Comparison of ENCODE assay signal across 18 cellular contexts in genomic region chr1:36579049-36579448, GRCh38.
DNase-seq lines count a peak whose midpoint lies in the region; ATAC-seq and TF ChIP-seq lines count a peak whose summit lies in the region.
"Had no signal": no experiment of that assay in that cellular context is flagged by ENCODE, and none has a peak within 500 bp of the region (broad histone marks: within the 10 kb centered on the region; RNA-seq: fewer than 3 reads in every experiment).

No MANE protein-coding gene starts in this region.

- no peaks in the 10 kb centered on the region for H3K9me3 ChIP-seq in stomach
- H3K9me3 ChIP-seq: BLaER1, HAP-1 had no signal

- H3K9me3 Mint-ChIP-seq in nephron progenitor cell = no peaks in the 10 kb centered on the region
- H3K9me3 Mint-ChIP-seq: CD8-positive, alpha-beta T cell; GM23338 had no signal

- no peak for TF ChIP-seq POLR2A in stomach (IDR thresholded peaks at IDR 0.05)

- peak; percentile 51 for DNase-seq in COLO829 (ENCODE audit: low spot score)
- DNase-seq in SK-MEL-5 (ENCODE audit: low read depth, low spot score) = peak; percentile 33
- peak; percentile 48 for DNase-seq in foreskin melanocyte
- DNase-seq in nephron progenitor cell = no peak
- DNase-seq in stomach = no peak
- no peak for DNase-seq in activated CD8-positive, alpha-beta memory T cell treated with anti-CD3 and anti-CD28 coated beads, Interleukin-2, amount 50 U/mL, for 4 hours
- DNase-seq: CD4-positive, CD25-positive, alpha-beta regulatory T cell; CD8-positive, alpha-beta T cell; DMS53; DMS79 treated with DMSO at 0.1 percent for 48 hours; GF-D8 had no signal

- H3K27ac ChIP-seq in stomach = no peak overlapping the region
- H3K27ac ChIP-seq: 22Rv1, BLaER1, C4-2B had no signal

- no peaks in the 10 kb centered on the region for H3K36me3 Mint-ChIP-seq in nephron progenitor cell (ENCODE audit: low read depth)
- H3K36me3 Mint-ChIP-seq: CD4-positive, CD25-positive, alpha-beta regulatory T cell; CD8-positive, alpha-beta T cell had no signal

- no peaks in the 10 kb centered on the region for H3K4me1 ChIP-seq in stomach
- H3K4me1 ChIP-seq: HAP-1 had no signal

- no peak overlapping the region for H3K4me3 Mint-ChIP-seq in nephron progenitor cell
- H3K4me3 Mint-ChIP-seq: B cell; CD4-positive, CD25-positive, alpha-beta regulatory T cell; CD8-positive, alpha-beta T cell; GM23338 had no signal

- peak overlapping the region; percentile 53 for H3K27ac Mint-ChIP-seq in nephron progenitor cell
- H3K27ac Mint-ChIP-seq: B cell; CD4-positive, CD25-positive, alpha-beta regulatory T cell; CD8-positive, alpha-beta T cell; GM23338 had no signal

- H3K27me3 Mint-ChIP-seq in nephron progenitor cell (ENCODE audit: low read depth, poor library complexity) = peaks cover 36% of the 10 kb centered on the region

- TF ChIP-seq CTCF in nephron progenitor cell (IDR thresholded peaks at IDR 0.05) (no peak), stomach (IDR thresholded peaks at IDR 0.05) (no peak)

- peaks cover 0 to 87% (median 18%) of the 10 kb centered on the region in 3 donors for H3K27me3 ChIP-seq in stomach
- H3K27me3 ChIP-seq: BLaER1 had no signal

- TF ChIP-seq EP300 in stomach (IDR thresholded peaks at IDR 0.05) = no peak

- H3K36me3 ChIP-seq in stomach = no peaks in the 10 kb centered on the region
- H3K36me3 ChIP-seq: BLaER1, HAP-1 had no signal

- in situ Hi-C loops in SK-MEL-5 (cut with HindIII; ENCODE audit: low pct_unique_long_range_greater_than_20kb, low sequenced_read_pairs) = no loop called here

- H3K4me1 Mint-ChIP-seq in nephron progenitor cell = peaks cover 66% of the 10 kb centered on the region
- H3K4me1 Mint-ChIP-seq: B cell had no signal

- H3K4me3 ChIP-seq in stomach = no peak overlapping the region
- H3K4me3 ChIP-seq: BLaER1, GM23338, HAP-1 had no signal

- intact Hi-C loops in stomach (cut with DNase I; ENCODE audit: low total_unique reads) = loop anchor here (10.0 kb wide), 1 partner anchor 856 kb away; no protein-coding TSS in a partner anchor

- 55 to 62% (median 60%) methylated on average over 8 of the region's 8 CpGs for WGBS in stomach, 5 donors

- no peak for ATAC-seq in HG03135 (IDR thresholded peaks at IDR 0.05; ENCODE audit: unreplicated experiment)
- ATAC-seq: CD8-positive, alpha-beta T cell; GM23338 had no signal

Comparison
In these comparisons a context has a peak if more than half of its experiments do, and no peak if none do; other contexts are left out.
1. DNase-seq: peak in COLO829 (single experiment), SK-MEL-5 (single experiment) and foreskin melanocyte (single experiment); none in nephron progenitor cell (single experiment), stomach (single experiment) and activated CD8-positive, alpha-beta memory T cell treated with anti-CD3 and anti-CD28 coated beads, Interleukin-2, amount 50 U/mL, for 4 hours (single experiment).